8 cellular contexts compared by ENCODE assay signal in the genomic region with DNA sequence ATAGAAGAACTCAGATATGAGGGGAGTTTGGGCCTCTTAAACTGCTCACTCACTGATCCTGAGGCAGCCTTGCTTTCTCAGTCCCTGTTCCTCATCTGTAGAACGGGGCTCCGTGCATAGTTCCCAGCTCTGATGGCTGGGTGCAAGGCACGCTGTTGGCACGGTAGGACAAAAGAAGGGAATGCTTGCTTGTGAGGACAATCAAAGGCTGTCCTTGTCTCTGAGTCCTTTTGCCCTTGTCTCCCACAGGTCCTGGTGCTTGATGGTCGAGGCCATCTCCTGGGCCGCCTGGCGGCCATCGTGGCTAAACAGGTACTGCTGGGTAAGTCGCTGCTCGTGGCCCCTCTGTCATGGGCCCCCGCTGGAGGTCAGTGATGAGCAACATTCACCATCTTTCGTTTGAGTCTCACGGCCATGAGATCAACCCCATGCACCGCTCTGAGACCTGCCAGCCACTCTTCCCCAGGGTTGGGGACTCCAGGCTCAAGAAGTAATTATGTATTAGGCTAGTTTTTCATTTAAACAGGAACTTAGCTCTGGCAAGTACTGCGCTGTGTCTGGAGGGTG. TPM values are rescaled to one million over a fixed set of nuclear protein-coding genes. Genes with fewer than 3 reads are reported as not detected.
DNase-seq lines count a peak whose midpoint lies in the region; ATAC-seq, FAIRE-seq and TF ChIP-seq lines count a peak whose summit lies in the region.

No MANE protein-coding gene starts in this region.

- CTCF ChIA-PET in IMR-90 (lab: Yijun Ruan, JAX) = no interaction called here

- FAIRE-seq in astrocyte (lab: Jason Lieb, UNC) = no peak

- H3K27ac ChIP-seq in BLaER1 (peak overlapping the region; percentile 100), IMR-90 (ENCODE audit: insufficient read depth, low read length) (peak overlapping the region; percentile 63), astrocyte (ENCODE audit: low read depth, low read length) (peak overlapping the region; percentile 81), mucosa of rectum (ENCODE audit: low read depth in 2 of 2, low read length in 2 of 2) (peak overlapping the region; percentile 9 to 52)

- no TSS peak for BruUV-seq in IMR-90 (replicated peaks; lab: Mats Ljungman, UMichigan)

- ATAC-seq in IMR-90 (ENCODE audit: low read depth) (no peak), HG02938 (IDR thresholded peaks at IDR 0.05; ENCODE audit: unreplicated experiment) (no peak), GM18870 (IDR thresholded peaks at IDR 0.05; ENCODE audit: unreplicated experiment) (no peak)

- no peak overlapping the region for H4K5ac ChIP-seq in IMR-90 (ENCODE audit: low read depth, low read length)

- peaks cover 38% of the 10 kb centered on the region for H3K79me2 ChIP-seq in astrocyte (ENCODE audit: insufficient read depth, low read length)

- POLR2A ChIA-PET in IMR-90 (lab: Charles Lee; ENCODE audit: unreplicated experiment) = interaction anchor here (0.6 kb wide), 1 partner anchor 106 kb away, joined by 4 read pairs; no protein-coding TSS in a partner anchor

- peak overlapping the region; percentile 100 for H3K9ac ChIP-seq in BLaER1
- H3K9ac ChIP-seq in IMR-90 (ENCODE audit: low read depth, low read length) = peak overlapping the region; percentile 99
- H3K9ac ChIP-seq in astrocyte (ENCODE audit: low read length) = peak overlapping the region; percentile 97
- H3K9ac ChIP-seq in mucosa of rectum (ENCODE audit: low read depth in 1 of 2, low read length in 2 of 2) = peak overlapping the region; percentile 77 to 97

- H2BK5ac ChIP-seq in IMR-90 (ENCODE audit: low read depth, low read length, poor library complexity, severe bottlenecking) = peak overlapping the region; percentile 14

- H3K36me3 Mint-ChIP-seq in astrocyte (ENCODE audit: low read depth, unreplicated experiment) = peaks cover 37% of the 10 kb centered on the region

- H3K14ac ChIP-seq in IMR-90 (replicated peaks; ENCODE audit: low read depth, low read length) = peak overlapping the region; percentile 53; the same call in 1 of the 2 replicates

- H4K8ac ChIP-seq in IMR-90 (ENCODE audit: low read depth in 2 of 2, low read length in 2 of 2) = peak overlapping the region; percentile 33 to 44; a peak in 3 of 4 replicates

- no peak overlapping the region for H2BK120ac ChIP-seq in IMR-90 (ENCODE audit: low read depth, low read length)

- TF ChIP-seq CTCF in IMR-90 (conservative IDR thresholded peaks at IDR 0.05; ENCODE audit: low read depth, low read length) = no peak
- no peak for TF ChIP-seq CTCF in astrocyte (IDR thresholded peaks at IDR 0.05; ENCODE audit: insufficient read depth, low read depth, low read length)

- H2BK20ac ChIP-seq in IMR-90 (ENCODE audit: low read depth, low read length) = no peak overlapping the region

- H3K4me3 Mint-ChIP-seq in astrocyte (ENCODE audit: unreplicated experiment) = peak overlapping the region; percentile 94

- no peak for TF ChIP-seq POLR2A in IMR-90 (IDR thresholded peaks at IDR 0.05; ENCODE audit: low read depth, low read length)

- H4K20me1 ChIP-seq in BLaER1 (peaks cover 55% of the 10 kb centered on the region), IMR-90 (ENCODE audit: insufficient read depth, low read length) (peaks cover 56% of the 10 kb centered on the region), astrocyte (ENCODE audit: insufficient read depth, low read length) (peaks cover 55% of the 10 kb centered on the region)

- no peak for DNase-seq in IMR-90
- DNase-seq in astrocyte (ENCODE audit: low read depth) = no peak
- no peak for DNase-seq in foreskin melanocyte
- DNase-seq in cortex of kidney (lab: John Stamatoyannopoulos, UW) = no peak

- intact Hi-C loops in IMR-90 (cut with micrococcal nuclease) = no loop called here

- H3K9me1 ChIP-seq in IMR-90 (ENCODE audit: insufficient read depth, low read length) = peaks cover 5% of the 10 kb centered on the region

- no peak for TF ChIP-seq RAD21 in IMR-90 (IDR thresholded peaks at IDR 0.05; ENCODE audit: low read length)

- dilution Hi-C loops in IMR-90 (cut with HindIII; ENCODE audit: low sequenced_read_pairs, unreplicated experiment) = no loop called here

- no peaks in the 10 kb centered on the region for H3K27me3 Mint-ChIP-seq in astrocyte (ENCODE audit: low read depth, unreplicated experiment)

- peaks cover 25% of the 10 kb centered on the region for H3K4me1 Mint-ChIP-seq in astrocyte (ENCODE audit: low read depth, unreplicated experiment)

- in situ Hi-C loops in IMR-90 (cut with MboI; ENCODE audit: low sequenced_read_pairs) = loop anchor here (10.0 kb wide), 1 partner anchor 175 kb away; the partner anchor contains the start of genes BCL2L12 and IRF3

- H3K36me3 ChIP-seq in BLaER1 (peaks cover 55% of the 10 kb centered on the region), IMR-90 (ENCODE audit: control insufficient read depth, insufficient read depth, low read length) (peaks cover 47% of the 10 kb centered on the region), astrocyte (ENCODE audit: insufficient read depth, low read length) (peaks cover 36% of the 10 kb centered on the region), mucosa of rectum (ENCODE audit: control insufficient read depth in 2 of 2, insufficient read depth in 2 of 2, low read length in 2 of 2) (peaks cover 36 to 39% of the 10 kb centered on the region in 2 donors)

- 84% methylated on average over 6 of the region's 15 CpGs; no CpG with 5 or more reads in 1 of the 2 experiments for whole genome bisulfite sequencing in IMR-90 (ENCODE audit: extremely low coverage in 2 of 2, insufficient read length in 1 of 2), 2 experiments

- H3K56ac ChIP-seq in IMR-90 (ENCODE audit: extremely low read depth, insufficient read depth, low read length) = peak overlapping the region; percentile 99; the same call in 1 of the 2 replicates

- H3K4me1 ChIP-seq in BLaER1 (peaks cover 41% of the 10 kb centered on the region), IMR-90 (ENCODE audit: control insufficient read depth, insufficient read depth, low read length) (peaks cover 7% of the 10 kb centered on the region), astrocyte (ENCODE audit: insufficient read depth, low read length) (peaks cover 14% of the 10 kb centered on the region), mucosa of rectum (ENCODE audit: control insufficient read depth in 2 of 2, insufficient read depth in 2 of 2, low read length in 2 of 2) (peaks cover 13 to 21% of the 10 kb centered on the region in 2 donors)

- no peak overlapping the region for H4K91ac ChIP-seq in IMR-90 (ENCODE audit: insufficient read depth, low read depth, low read length)

- no peak overlapping the region for H2BK15ac ChIP-seq in IMR-90 (ENCODE audit: low read depth, low read length)

- peak overlapping the region; percentile 99 for H3K4me3 ChIP-seq in BLaER1
- H3K4me3 ChIP-seq in IMR-90 (ENCODE audit: insufficient read depth, low read depth, low read length) = peak overlapping the region; percentile 70; the same call in 1 of the 2 replicates
- peak overlapping the region; percentile 98 for H3K4me3 ChIP-seq in astrocyte (ENCODE audit: insufficient read depth, low read depth, low read length)
- peak overlapping the region; percentile 17 to 98 for H3K4me3 ChIP-seq in mucosa of rectum (ENCODE audit: low read length in 2 of 2)

- no peaks in the 10 kb centered on the region for H3K27me3 ChIP-seq in BLaER1
- H3K27me3 ChIP-seq in IMR-90 (ENCODE audit: control insufficient read depth, insufficient read depth, low read length) = no peaks in the 10 kb centered on the region
- H3K27me3 ChIP-seq in astrocyte (ENCODE audit: insufficient read depth, low read length) = no peaks in the 10 kb centered on the region
- H3K27me3 ChIP-seq in mucosa of rectum (ENCODE audit: control insufficient read depth in 2 of 2, insufficient read depth in 2 of 2, low read length in 2 of 2) = no peaks in the 10 kb centered on the region

- peak overlapping the region; percentile 92 for H3K27ac Mint-ChIP-seq in astrocyte (ENCODE audit: unreplicated experiment)

- H3K4ac ChIP-seq in IMR-90 (ENCODE audit: low read depth, low read length) = no peak overlapping the region

- no peaks in the 10 kb centered on the region for H3K9me3 Mint-ChIP-seq in astrocyte (ENCODE audit: unreplicated experiment)

- peak overlapping the region; percentile 39 for H2AK9ac ChIP-seq in IMR-90 (replicated peaks; ENCODE audit: low read depth, low read length, poor library complexity)

- H3K23ac ChIP-seq in IMR-90 (ENCODE audit: low read depth, low read length) = peak overlapping the region; percentile 86

- H3K9me3 ChIP-seq in BLaER1 = no peaks in the 10 kb centered on the region
- H3K9me3 ChIP-seq in IMR-90 (ENCODE audit: control insufficient read depth, insufficient read depth, low read length) = no peaks in the 10 kb centered on the region
- H3K9me3 ChIP-seq in astrocyte (ENCODE audit: insufficient read depth, low read depth, low read length) = no peaks in the 10 kb centered on the region
- H3K9me3 ChIP-seq in mucosa of rectum (ENCODE audit: control insufficient read depth in 2 of 2, low read length in 2 of 2) = no peaks in the 10 kb centered on the region

- H2AK5ac ChIP-seq in IMR-90 (ENCODE audit: low read depth, low read length) = peak overlapping the region; percentile 46; the same call in 1 of the 2 replicates

- peak overlapping the region; percentile 95 for H3K4me2 ChIP-seq in BLaER1
- peak overlapping the region; percentile 91 for H3K4me2 ChIP-seq in IMR-90 (ENCODE audit: low read depth, low read length)
- H3K4me2 ChIP-seq in astrocyte (ENCODE audit: low read length) = peak overlapping the region; percentile 91

- H2AFZ ChIP-seq in IMR-90 (replicated peaks; ENCODE audit: low read length, poor library complexity) = no peak overlapping the region
- no peak overlapping the region for H2AFZ ChIP-seq in astrocyte (ENCODE audit: low read depth, low read length)

- no peak overlapping the region for H3K18ac ChIP-seq in IMR-90 (ENCODE audit: low read depth, low read length)

- peaks cover 11 to 39% of the 10 kb centered on the region in 2 experiments for H3K79me1 ChIP-seq in IMR-90 (ENCODE audit: low read depth in 1 of 2, low read length in 2 of 2)

RNA-seq across cellular contexts. Expression of gene RPL13A, which starts 2.3 kb away (rescaled TPM):
- total RNA-seq in IMR-90 (2012; rRNA removed) (1,477 and 1,924 TPM in 2 replicates), astrocyte (2,066 and 2,119 TPM in 2 replicates)
- 2,069 and 2,840 TPM in 2 replicates for polyA plus RNA-seq in IMR-90 (2012; rRNA removed)
- 3,282 and 4,112 TPM in 2 replicates for polyA plus RNA-seq in IMR-90 (2012; cell fraction: cytosol; rRNA removed)
- 1,203 and 1,338 TPM in 2 replicates for polyA plus RNA-seq in IMR-90 (2012; cell fraction: nucleus; rRNA removed; ENCODE audit: low replicate concordance)

RNA-seq across cellular contexts. Expression of gene RPS11, which starts 6.5 kb away (rescaled TPM):
- 3,436 and 3,623 TPM in 2 replicates for total RNA-seq in IMR-90 (2012; rRNA removed)
- polyA plus RNA-seq in IMR-90 (2012; rRNA removed) = 5,513 and 6,961 TPM in 2 replicates
- 2,872 and 3,119 TPM in 2 replicates for polyA plus RNA-seq in IMR-90 (2012; cell fraction: cytosol; rRNA removed)
- polyA plus RNA-seq in IMR-90 (2012; cell fraction: nucleus; rRNA removed; ENCODE audit: low replicate concordance) = 985 and 2,521 TPM in 2 replicates
- total RNA-seq in astrocyte = 1,263 and 1,399 TPM in 2 replicates

RNA-seq across cellular contexts. Expression of gene FLT3LG, which starts 15.7 kb away (rescaled TPM):
- total RNA-seq in IMR-90 (2012; rRNA removed) (0.56 and 0.90 TPM in 2 replicates), astrocyte (0.38 TPM in 1 of 2 replicates, not detected in the other)
- polyA plus RNA-seq in IMR-90 (2012; rRNA removed) = 8.3 and 10.2 TPM in 2 replicates
- polyA plus RNA-seq in IMR-90 (2012; cell fraction: cytosol; rRNA removed) = 10.8 and 12.0 TPM in 2 replicates
- 11.4 and 22.4 TPM in 2 replicates for polyA plus RNA-seq in IMR-90 (2012; cell fraction: nucleus; rRNA removed; ENCODE audit: low replicate concordance)

RNA-seq across cellular contexts. Expression of gene FCGRT, which starts 22.8 kb away (rescaled TPM):
- total RNA-seq in IMR-90 (2012; rRNA removed) (14.7 and 17.0 TPM in 2 replicates), astrocyte (32.2 and 40.6 TPM in 2 replicates)
- polyA plus RNA-seq in IMR-90 (2012; rRNA removed) = 64.8 and 68.7 TPM in 2 replicates
- 76.9 and 114 TPM in 2 replicates for polyA plus RNA-seq in IMR-90 (2012; cell fraction: cytosol; rRNA removed)
- 118 and 198 TPM in 2 replicates for polyA plus RNA-seq in IMR-90 (2012; cell fraction: nucleus; rRNA removed; ENCODE audit: low replicate concordance)

RNA-seq across cellular contexts. Expression of gene ALDH16A1, which starts 36.7 kb away (rescaled TPM):
- total RNA-seq in IMR-90 (2012; rRNA removed) (10.4 and 11.4 TPM in 2 replicates), astrocyte (13.0 and 19.2 TPM in 2 replicates)
- polyA plus RNA-seq in IMR-90 (2012; rRNA removed) = 12.1 and 12.9 TPM in 2 replicates
- 8.5 and 12.7 TPM in 2 replicates for polyA plus RNA-seq in IMR-90 (2012; cell fraction: cytosol; rRNA removed)
- polyA plus RNA-seq in IMR-90 (2012; cell fraction: nucleus; rRNA removed; ENCODE audit: low replicate concordance) = 15.2 and 58.9 TPM in 2 replicates

Comparison
In these comparisons a context has a peak if more than half of its experiments do, and no peak if none do; other contexts are left out.
1. H3K27ac ChIP-seq: peak in every context shown above with its lines; median percentile 100 in BLaER1; 81 in astrocyte; 63 in IMR-90; 30 in mucosa of rectum.